In the genomic region with DNA sequence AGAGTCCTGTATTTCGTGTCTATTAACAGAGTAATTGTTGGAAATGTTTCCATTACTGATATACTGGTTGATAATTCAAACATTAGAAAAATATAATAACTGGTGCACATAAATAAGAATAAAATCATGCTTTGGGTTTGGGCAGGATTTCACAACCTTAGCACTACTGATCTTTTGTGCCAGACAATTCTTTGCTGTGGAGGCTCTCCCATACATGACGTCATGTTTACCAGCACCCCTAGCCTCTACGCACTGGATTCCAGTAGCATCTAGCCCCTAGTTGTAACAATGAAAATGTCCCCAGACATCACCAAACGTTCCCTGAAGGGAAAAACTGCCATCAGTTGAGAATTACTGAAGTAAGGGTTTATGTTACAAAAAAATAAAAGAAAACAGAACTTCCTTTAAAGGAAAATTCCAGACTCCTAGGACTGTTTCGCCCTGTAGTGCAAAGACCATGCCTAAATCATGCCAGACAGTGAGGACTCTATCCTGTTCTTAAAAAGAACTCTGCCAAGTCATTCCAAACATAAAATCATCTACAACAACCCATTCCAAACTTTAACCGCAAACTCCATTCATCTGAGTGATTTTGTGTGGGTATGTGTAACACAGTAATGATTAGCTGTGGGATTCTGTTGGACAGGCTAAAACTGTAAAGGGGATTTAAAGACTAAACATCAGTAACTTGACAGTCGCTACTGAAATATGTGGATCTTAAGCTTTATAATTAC, we compare ENCODE assay signal across 14 cellular contexts.
DNase-seq lines count a peak whose midpoint lies in the region; TF ChIP-seq lines count a peak whose summit lies in the region.
"Had no signal": no experiment of that assay in that cellular context is flagged by ENCODE, and none has a peak within 500 bp of the region (broad histone marks: within the 10 kb centered on the region; RNA-seq: fewer than 3 reads in every experiment).

No MANE protein-coding gene starts in this region.

- peak overlapping the region; percentile 78 for H3K27ac ChIP-seq in AG04450 (ENCODE audit: low read depth, low read length)
- H3K27ac ChIP-seq: cardiac muscle cell, RWPE1 had no signal

- no peaks in the 10 kb centered on the region for H3K9me3 ChIP-seq in AG04450 (ENCODE audit: control insufficient read depth, insufficient read depth, low read length)
- H3K9me3 ChIP-seq: tibial nerve had no signal

- POLR2A ChIA-PET in AG04450 (lab: Yijun Ruan, JAX): no interaction called here

- H3K27me3 ChIP-seq in AG04450 (ENCODE audit: control insufficient read depth, insufficient read depth, low read length): no peaks in the 10 kb centered on the region
- H3K27me3 ChIP-seq: cardiac muscle cell, tibial nerve had no signal

- DNase-seq in AG04450 (ENCODE audit: low read depth, low spot score): peak; percentile 60
- DNase-seq in RPMI7951 (ENCODE audit: low read depth): peak; percentile 90
- DNase-seq in globus pallidus (ENCODE audit: low spot score): peak; percentile 40
- DNase-seq in neural crest cell (ENCODE audit: low read depth, low spot score): no peak
- DNase-seq in activated CD8-positive, alpha-beta memory T cell treated with anti-CD3 and anti-CD28 coated beads, Interleukin-2, amount 50 U/mL, for 48 hours: no peak
- DNase-seq in osteocyte (ENCODE audit: extremely low spot score, unreplicated experiment): no peak
- no peak for DNase-seq in NCI-H226
- DNase-seq in SKM-1 treated with dmso at 0.1 percent for 144 hours (lab: John Stamatoyannopoulos, UW; ENCODE audit: unreplicated experiment): no peak
- DNase-seq: activated CD4-positive, alpha-beta T cell treated with anti-CD3 and anti-CD28 coated beads, Interleukin-2, amount 10 ng/mL, durations not matched to agents 7 days and 5 days; NCI-H1092 treated with DMSO at 0.1 percent for 48 hours; retina had no signal

- H3K9me3 Mint-ChIP-seq in neural crest cell (no peaks in the 10 kb centered on the region), osteocyte (ENCODE audit: unreplicated experiment) (no peaks in the 10 kb centered on the region)
- H3K9me3 Mint-ChIP-seq: activated CD4-positive, alpha-beta T cell treated with anti-CD3 and anti-CD28 coated beads, Interleukin-2, amount 10 ng/mL, durations not matched to agents 7 days and 5 days had no signal

- no peak overlapping the region for H3K4me3 ChIP-seq in AG04450 (ENCODE audit: low read depth, low read length)
- H3K4me3 ChIP-seq: cardiac muscle cell, tibial nerve had no signal

- H3K4me1 Mint-ChIP-seq in neural crest cell: no peaks in the 10 kb centered on the region
- peaks cover 19% of the 10 kb centered on the region for H3K4me1 Mint-ChIP-seq in osteocyte (ENCODE audit: unreplicated experiment)
- H3K4me1 Mint-ChIP-seq: activated CD4-positive, alpha-beta T cell treated with anti-CD3 and anti-CD28 coated beads, Interleukin-2, amount 10 ng/mL, durations not matched to agents 7 days and 5 days had no signal

- peaks cover 39% of the 10 kb centered on the region for H3K36me3 Mint-ChIP-seq in neural crest cell (ENCODE audit: low read depth)
- peaks cover 59% of the 10 kb centered on the region for H3K36me3 Mint-ChIP-seq in osteocyte (ENCODE audit: unreplicated experiment)

- CTCF ChIA-PET in AG04450 (lab: Charles Lee): interaction anchor here (1.1 to 1.5 kb wide), 3 partner anchors 38 to 142 kb away, joined by 3 to 6 read pairs (median 4); no protein-coding TSS in a partner anchor

- H3K27ac Mint-ChIP-seq in neural crest cell (ENCODE audit: unreplicated experiment) (peak overlapping the region; percentile 59), osteocyte (ENCODE audit: unreplicated experiment) (no peak overlapping the region)
- H3K27ac Mint-ChIP-seq: activated CD4-positive, alpha-beta T cell treated with anti-CD3 and anti-CD28 coated beads, Interleukin-2, amount 10 ng/mL, durations not matched to agents 7 days and 5 days had no signal

- no peaks in the 10 kb centered on the region for H3K27me3 Mint-ChIP-seq in neural crest cell (ENCODE audit: low read depth)
- no peaks in the 10 kb centered on the region for H3K27me3 Mint-ChIP-seq in osteocyte (ENCODE audit: unreplicated experiment)

- TF ChIP-seq CTCF in AG04450 (IDR thresholded peaks at IDR 0.05; ENCODE audit: low read depth, low read length) (no peak), neural crest cell (conservative IDR thresholded peaks at IDR 0.05) (no peak), osteocyte (IDR thresholded peaks at IDR 0.05) (no peak)

- H3K4me3 Mint-ChIP-seq in neural crest cell (no peak overlapping the region), osteocyte (ENCODE audit: unreplicated experiment) (no peak overlapping the region)
- H3K4me3 Mint-ChIP-seq: activated CD4-positive, alpha-beta T cell treated with anti-CD3 and anti-CD28 coated beads, Interleukin-2, amount 10 ng/mL, durations not matched to agents 7 days and 5 days had no signal

Comparison
In these comparisons a context has a peak if more than half of its experiments do, and no peak if none do; other contexts are left out.
1. DNase-seq: peak in AG04450 (single experiment), RPMI7951 (single experiment) and globus pallidus (single experiment); none in neural crest cell (single experiment), activated CD8-positive, alpha-beta memory T cell treated with anti-CD3 and anti-CD28 coated beads, Interleukin-2, amount 50 U/mL, for 48 hours (single experiment), osteocyte (single experiment), NCI-H226 (single experiment) and SKM-1 treated with dmso at 0.1 percent for 144 hours (single experiment).